ENCODE assay signal across 1 cellular context in the genomic region with DNA sequence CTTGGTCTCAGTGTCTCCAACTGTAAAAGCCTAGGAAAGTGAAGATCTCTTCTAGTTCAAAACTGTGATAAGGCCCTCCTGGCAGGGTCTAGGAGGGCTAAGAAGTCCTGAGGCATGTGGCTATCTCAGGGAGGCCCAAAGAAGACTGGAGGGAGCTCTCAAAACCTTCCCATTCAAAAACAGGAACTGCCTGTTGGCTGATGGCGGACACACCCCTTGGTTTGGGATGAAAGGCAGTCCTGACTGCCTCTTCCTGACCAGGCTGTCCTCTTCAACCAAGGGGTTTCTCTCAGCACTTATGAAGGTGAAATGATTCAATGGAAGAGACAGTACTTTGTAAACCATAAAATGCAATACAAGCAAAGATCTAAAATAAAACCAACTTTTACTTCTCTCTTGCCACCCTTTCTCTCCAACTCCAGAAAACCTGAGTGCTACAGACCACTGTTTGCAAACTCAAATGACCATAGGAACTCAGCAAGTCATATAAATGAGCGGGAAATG.
TF ChIP-seq lines count a peak whose summit lies in the region.

No MANE protein-coding gene starts in this region.

TF ChIP-seq in HepG2, 621 proteins besides CTCF, POLR2A, EP300 and RAD21:
- TF ChIP-seq, protein P1, sequence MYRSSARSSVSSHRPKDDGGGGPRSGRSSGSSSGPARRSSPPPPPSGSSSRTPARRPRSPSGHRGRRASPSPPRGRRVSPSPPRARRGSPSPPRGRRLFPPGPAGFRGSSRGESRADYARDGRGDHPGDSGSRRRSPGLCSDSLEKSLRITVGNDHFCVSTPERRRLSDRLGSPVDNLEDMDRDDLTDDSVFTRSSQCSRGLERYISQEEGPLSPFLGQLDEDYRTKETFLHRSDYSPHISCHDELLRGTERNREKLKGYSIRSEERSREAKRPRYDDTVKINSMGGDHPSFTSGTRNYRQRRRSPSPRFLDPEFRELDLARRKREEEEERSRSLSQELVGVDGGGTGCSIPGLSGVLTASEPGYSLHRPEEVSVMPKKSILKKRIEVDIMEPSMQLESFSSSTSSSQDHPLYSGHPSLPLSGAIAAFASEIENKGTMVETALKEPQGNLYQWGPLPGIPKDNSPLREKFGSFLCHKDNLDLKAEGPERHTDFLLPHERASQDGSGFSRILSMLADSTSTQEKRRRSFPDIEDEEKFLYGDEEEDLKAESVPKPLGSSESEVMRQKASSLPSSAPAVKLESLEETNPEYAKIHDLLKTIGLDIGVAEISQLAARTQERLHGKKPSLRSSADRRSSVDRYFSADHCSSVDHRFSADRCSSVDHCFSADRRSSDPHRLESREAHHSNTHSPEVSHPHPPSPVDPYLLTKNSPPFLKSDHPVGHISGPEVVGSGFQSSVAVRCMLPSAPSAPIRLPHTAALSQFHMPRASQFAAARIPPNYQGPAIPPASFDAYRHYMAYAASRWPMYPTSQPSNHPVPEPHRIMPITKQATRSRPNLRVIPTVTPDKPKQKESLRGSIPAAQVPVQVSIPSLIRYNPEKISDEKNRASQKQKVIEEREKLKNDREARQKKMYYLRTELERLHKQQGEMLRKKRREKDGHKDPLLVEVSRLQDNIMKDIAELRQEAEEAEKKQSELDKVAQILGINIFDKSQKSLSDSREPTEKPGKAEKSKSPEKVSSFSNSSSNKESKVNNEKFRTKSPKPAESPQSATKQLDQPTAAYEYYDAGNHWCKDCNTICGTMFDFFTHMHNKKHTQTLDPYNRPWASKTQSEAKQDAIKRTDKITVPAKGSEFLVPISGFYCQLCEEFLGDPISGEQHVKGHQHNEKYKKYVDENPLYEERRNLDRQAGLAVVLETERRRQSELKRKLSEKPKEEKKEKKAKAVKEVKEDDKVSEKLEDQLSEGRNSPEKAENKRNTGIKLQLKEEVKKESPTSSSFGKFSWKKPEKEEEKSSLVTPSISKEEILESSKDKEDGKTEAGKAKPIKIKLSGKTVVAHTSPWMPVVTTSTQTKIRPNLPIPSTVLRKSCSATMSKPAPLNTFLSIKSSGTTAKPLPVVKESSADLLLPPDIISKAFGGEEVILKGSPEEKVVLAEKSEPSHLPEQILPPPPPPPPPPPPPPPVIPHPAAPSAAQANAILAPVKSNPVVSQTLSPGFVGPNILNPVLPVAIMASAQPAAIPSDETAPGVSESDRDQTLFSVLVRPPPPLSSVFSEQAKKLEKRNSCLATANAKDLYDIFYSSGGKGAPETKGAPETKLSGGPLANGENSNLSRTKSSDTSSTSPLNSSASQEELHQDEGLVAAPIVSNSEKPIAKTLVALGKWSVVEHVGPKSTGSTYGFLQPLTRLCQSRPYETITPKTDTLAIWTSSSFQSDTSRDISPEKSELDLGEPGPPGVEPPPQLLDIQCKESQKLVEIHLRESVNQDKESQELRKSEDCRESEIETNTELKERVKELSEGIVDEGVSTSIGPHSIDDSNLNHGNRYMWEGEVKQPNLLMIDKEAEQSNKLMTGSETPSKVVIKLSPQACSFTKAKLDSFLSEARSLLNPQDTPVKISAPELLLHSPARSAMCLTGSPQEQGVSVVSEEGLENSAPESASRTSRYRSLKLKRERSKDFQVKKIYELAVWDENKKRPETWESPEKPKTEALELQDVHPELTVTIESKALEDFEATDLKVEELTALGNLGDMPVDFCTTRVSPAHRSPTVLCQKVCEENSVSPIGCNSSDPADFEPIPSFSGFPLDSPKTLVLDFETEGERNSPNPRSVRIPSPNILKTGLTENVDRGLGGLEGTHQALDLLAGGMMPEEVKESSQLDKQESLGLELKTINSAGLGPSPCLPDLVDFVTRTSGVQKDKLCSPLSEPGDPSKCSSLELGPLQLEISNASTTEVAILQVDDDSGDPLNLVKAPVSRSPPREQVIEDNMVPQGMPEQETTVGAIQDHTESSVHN (CRISPR knock-in tag; IDR thresholded peaks at IDR 0.05) = 0 out of 2 replicates have a peak, but pooled peaks have one; percentile 8
- TF ChIP-seq ZNF205 (CRISPR knock-in tag; IDR thresholded peaks at IDR 0.05) (0 out of 2 replicates have a peak, but pooled peaks have one; percentile 13), ZBTB8A (CRISPR knock-in tag; IDR thresholded peaks at IDR 0.05; ENCODE audit: borderline replicate concordance, low read depth) (no peak), RBM22 (optimal IDR thresholded peaks at IDR 0.05; ENCODE audit: low read length) (peak; percentile 62), FOXC1 (CRISPR knock-in tag; IDR thresholded peaks at IDR 0.05; ENCODE audit: borderline replicate concordance) (no peak), ZNF33A (CRISPR knock-in tag; IDR thresholded peaks at IDR 0.05; ENCODE audit: borderline replicate concordance) (no peak), ZNF782 (CRISPR knock-in tag; IDR thresholded peaks at IDR 0.05; ENCODE audit: borderline replicate concordance) (no peak), CREM (IDR thresholded peaks at IDR 0.05) (no peak), CREM (CRISPR knock-in tag; IDR thresholded peaks at IDR 0.05) (no peak), KLF11 (CRISPR knock-in tag; IDR thresholded peaks at IDR 0.05) (no peak), ZNF605 (CRISPR knock-in tag; IDR thresholded peaks at IDR 0.05) (0 out of 2 replicates have a peak, but pooled peaks have one; percentile 29), MAFK (conservative IDR thresholded peaks at IDR 0.05 in 1 of 2, IDR thresholded peaks at IDR 0.05 in 1 of 2; ENCODE audit: low read length in 2 of 2) (no peak), ZNF224 (CRISPR knock-in tag; IDR thresholded peaks at IDR 0.05) (no peak)
- TF ChIP-seq, protein P2, sequence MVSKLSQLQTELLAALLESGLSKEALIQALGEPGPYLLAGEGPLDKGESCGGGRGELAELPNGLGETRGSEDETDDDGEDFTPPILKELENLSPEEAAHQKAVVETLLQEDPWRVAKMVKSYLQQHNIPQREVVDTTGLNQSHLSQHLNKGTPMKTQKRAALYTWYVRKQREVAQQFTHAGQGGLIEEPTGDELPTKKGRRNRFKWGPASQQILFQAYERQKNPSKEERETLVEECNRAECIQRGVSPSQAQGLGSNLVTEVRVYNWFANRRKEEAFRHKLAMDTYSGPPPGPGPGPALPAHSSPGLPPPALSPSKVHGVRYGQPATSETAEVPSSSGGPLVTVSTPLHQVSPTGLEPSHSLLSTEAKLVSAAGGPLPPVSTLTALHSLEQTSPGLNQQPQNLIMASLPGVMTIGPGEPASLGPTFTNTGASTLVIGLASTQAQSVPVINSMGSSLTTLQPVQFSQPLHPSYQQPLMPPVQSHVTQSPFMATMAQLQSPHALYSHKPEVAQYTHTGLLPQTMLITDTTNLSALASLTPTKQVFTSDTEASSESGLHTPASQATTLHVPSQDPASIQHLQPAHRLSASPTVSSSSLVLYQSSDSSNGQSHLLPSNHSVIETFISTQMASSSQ (IDR thresholded peaks at IDR 0.05; ENCODE audit: low read depth) = no peak
- TF ChIP-seq, protein P2 (CRISPR knock-in tag; IDR thresholded peaks at IDR 0.05; ENCODE audit: borderline replicate concordance) = no peak
- TF ChIP-seq, protein P3, sequence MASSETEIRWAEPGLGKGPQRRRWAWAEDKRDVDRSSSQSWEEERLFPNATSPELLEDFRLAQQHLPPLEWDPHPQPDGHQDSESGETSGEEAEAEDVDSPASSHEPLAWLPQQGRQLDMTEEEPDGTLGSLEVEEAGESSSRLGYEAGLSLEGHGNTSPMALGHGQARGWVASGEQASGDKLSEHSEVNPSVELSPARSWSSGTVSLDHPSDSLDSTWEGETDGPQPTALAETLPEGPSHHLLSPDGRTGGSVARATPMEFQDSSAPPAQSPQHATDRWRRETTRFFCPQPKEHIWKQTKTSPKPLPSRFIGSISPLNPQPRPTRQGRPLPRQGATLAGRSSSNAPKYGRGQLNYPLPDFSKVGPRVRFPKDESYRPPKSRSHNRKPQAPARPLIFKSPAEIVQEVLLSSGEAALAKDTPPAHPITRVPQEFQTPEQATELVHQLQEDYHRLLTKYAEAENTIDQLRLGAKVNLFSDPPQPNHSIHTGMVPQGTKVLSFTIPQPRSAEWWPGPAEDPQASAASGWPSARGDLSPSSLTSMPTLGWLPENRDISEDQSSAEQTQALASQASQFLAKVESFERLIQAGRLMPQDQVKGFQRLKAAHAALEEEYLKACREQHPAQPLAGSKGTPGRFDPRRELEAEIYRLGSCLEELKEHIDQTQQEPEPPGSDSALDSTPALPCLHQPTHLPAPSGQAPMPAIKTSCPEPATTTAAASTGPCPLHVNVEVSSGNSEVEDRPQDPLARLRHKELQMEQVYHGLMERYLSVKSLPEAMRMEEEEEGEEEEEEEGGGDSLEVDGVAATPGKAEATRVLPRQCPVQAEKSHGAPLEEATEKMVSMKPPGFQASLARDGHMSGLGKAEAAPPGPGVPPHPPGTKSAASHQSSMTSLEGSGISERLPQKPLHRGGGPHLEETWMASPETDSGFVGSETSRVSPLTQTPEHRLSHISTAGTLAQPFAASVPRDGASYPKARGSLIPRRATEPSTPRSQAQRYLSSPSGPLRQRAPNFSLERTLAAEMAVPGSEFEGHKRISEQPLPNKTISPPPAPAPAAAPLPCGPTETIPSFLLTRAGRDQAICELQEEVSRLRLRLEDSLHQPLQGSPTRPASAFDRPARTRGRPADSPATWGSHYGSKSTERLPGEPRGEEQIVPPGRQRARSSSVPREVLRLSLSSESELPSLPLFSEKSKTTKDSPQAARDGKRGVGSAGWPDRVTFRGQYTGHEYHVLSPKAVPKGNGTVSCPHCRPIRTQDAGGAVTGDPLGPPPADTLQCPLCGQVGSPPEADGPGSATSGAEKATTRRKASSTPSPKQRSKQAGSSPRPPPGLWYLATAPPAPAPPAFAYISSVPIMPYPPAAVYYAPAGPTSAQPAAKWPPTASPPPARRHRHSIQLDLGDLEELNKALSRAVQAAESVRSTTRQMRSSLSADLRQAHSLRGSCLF (CRISPR knock-in tag; IDR thresholded peaks at IDR 0.05; ENCODE audit: borderline replicate concordance) = no peak
- TF ChIP-seq, protein P4, sequence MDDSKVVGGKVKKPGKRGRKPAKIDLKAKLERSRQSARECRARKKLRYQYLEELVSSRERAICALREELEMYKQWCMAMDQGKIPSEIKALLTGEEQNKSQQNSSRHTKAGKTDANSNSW (CRISPR knock-in tag; IDR thresholded peaks at IDR 0.05; ENCODE audit: borderline replicate concordance) = no peak
- TF ChIP-seq, protein P5, sequence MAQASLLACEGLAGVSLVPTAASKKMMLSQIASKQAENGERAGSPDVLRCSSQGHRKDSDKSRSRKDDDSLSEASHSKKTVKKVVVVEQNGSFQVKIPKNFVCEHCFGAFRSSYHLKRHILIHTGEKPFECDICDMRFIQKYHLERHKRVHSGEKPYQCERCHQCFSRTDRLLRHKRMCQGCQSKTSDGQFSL (CRISPR knock-in tag; IDR thresholded peaks at IDR 0.05) = no peak
- TF ChIP-seq, protein P6, sequence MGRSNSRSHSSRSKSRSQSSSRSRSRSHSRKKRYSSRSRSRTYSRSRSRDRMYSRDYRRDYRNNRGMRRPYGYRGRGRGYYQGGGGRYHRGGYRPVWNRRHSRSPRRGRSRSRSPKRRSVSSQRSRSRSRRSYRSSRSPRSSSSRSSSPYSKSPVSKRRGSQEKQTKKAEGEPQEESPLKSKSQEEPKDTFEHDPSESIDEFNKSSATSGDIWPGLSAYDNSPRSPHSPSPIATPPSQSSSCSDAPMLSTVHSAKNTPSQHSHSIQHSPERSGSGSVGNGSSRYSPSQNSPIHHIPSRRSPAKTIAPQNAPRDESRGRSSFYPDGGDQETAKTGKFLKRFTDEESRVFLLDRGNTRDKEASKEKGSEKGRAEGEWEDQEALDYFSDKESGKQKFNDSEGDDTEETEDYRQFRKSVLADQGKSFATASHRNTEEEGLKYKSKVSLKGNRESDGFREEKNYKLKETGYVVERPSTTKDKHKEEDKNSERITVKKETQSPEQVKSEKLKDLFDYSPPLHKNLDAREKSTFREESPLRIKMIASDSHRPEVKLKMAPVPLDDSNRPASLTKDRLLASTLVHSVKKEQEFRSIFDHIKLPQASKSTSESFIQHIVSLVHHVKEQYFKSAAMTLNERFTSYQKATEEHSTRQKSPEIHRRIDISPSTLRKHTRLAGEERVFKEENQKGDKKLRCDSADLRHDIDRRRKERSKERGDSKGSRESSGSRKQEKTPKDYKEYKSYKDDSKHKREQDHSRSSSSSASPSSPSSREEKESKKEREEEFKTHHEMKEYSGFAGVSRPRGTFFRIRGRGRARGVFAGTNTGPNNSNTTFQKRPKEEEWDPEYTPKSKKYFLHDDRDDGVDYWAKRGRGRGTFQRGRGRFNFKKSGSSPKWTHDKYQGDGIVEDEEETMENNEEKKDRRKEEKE (IDR thresholded peaks at IDR 0.05) = no peak
- TF ChIP-seq, protein P7, sequence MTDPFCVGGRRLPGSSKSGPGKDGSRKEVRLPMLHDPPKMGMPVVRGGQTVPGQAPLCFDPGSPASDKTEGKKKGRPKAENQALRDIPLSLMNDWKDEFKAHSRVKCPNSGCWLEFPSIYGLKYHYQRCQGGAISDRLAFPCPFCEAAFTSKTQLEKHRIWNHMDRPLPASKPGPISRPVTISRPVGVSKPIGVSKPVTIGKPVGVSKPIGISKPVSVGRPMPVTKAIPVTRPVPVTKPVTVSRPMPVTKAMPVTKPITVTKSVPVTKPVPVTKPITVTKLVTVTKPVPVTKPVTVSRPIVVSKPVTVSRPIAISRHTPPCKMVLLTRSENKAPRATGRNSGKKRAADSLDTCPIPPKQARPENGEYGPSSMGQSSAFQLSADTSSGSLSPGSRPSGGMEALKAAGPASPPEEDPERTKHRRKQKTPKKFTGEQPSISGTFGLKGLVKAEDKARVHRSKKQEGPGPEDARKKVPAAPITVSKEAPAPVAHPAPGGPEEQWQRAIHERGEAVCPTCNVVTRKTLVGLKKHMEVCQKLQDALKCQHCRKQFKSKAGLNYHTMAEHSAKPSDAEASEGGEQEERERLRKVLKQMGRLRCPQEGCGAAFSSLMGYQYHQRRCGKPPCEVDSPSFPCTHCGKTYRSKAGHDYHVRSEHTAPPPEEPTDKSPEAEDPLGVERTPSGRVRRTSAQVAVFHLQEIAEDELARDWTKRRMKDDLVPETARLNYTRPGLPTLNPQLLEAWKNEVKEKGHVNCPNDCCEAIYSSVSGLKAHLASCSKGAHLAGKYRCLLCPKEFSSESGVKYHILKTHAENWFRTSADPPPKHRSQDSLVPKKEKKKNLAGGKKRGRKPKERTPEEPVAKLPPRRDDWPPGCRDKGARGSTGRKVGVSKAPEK (CRISPR knock-in tag; IDR thresholded peaks at IDR 0.05; ENCODE audit: borderline replicate concordance) = 0 out of 2 replicates have a peak, but pooled peaks have one; percentile 20
- TF ChIP-seq, protein P8, sequence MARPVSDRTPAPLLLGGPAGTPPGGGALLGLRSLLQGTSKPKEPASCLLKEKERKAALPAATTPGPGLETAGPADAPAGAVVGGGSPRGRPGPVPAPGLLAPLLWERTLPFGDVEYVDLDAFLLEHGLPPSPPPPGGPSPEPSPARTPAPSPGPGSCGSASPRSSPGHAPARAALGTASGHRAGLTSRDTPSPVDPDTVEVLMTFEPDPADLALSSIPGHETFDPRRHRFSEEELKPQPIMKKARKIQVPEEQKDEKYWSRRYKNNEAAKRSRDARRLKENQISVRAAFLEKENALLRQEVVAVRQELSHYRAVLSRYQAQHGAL (CRISPR knock-in tag; IDR thresholded peaks at IDR 0.05; ENCODE audit: not compliant biosample characterization) = no peak
